23 cellular contexts compared by ENCODE assay signal in genomic region chr5:64566531-64566930, GRCh38.
"Had no signal": no experiment of that assay in that cellular context is flagged by ENCODE, and none has a peak within 500 bp of the region (broad histone marks: within the 10 kb centered on the region; RNA-seq: fewer than 3 reads in every experiment).

No MANE protein-coding gene starts in this region.

- ATAC-seq: activated T-cell treated with anti-CD3 and anti-CD28 coated beads, Interleukin-2, amount 50 U/mL, for 4 hours; gastroesophageal sphincter; heart right ventricle; left lung; stimulated activated naive CD8-positive, alpha-beta T cell treated with anti-CD3 and anti-CD28 coated beads, Interleukin-15, Interleukin-2, amounts not matched to agents 100 U/mL and 50 U/mL, for 24 hours had no signal

- H3K27ac Mint-ChIP-seq: activated naive CD8-positive, alpha-beta T cell; activated T-helper 2 cell treated with anti-CD3 and anti-CD28 coated beads, Interferon-gamma antibody, Interleukin-2, Interleukin-4, amounts not matched to agents 10 μg/mL and 5 μg/mL and 100 μg/mL, durations not matched to agents 14 hours and 24 hours and 36 hours; endodermal cell; naive B cell; T-helper 1 cell treated with Interleukin-12 subunit alpha and Interleukin-12 subunit beta and Interleukin-4 antibody, amounts not matched to agents 30 μg/mL and 1 μg/mL, for 36 hours had no signal

- H3K9me3 Mint-ChIP-seq: activated T-cell treated with anti-CD3 and anti-CD28 coated beads, Interleukin-2, amount 50 U/mL, for 4 hours; activated T-helper 2 cell treated with anti-CD3 and anti-CD28 coated beads, Interferon-gamma antibody, Interleukin-2, Interleukin-4, amounts not matched to agents 10 μg/mL and 5 μg/mL and 100 μg/mL, durations not matched to agents 14 hours and 24 hours and 36 hours; endodermal cell; neural crest cell; T-helper 1 cell treated with Interleukin-12 subunit alpha and Interleukin-12 subunit beta and Interleukin-4 antibody, amounts not matched to agents 30 μg/mL and 1 μg/mL, for 36 hours had no signal

- DNase-seq: activated CD4-positive, alpha-beta T cell treated with anti-CD3 and anti-CD28 coated beads for 4 hours; activated CD4-positive, alpha-beta T cell treated with anti-CD3 and anti-CD28 coated beads, Interleukin-2, amount 50 U/mL, for 48 hours; activated CD4-positive, CD25-positive, alpha-beta regulatory T cell; activated CD8-positive, alpha-beta memory T cell treated with anti-CD3 and anti-CD28 coated beads, Interleukin-2, amount 50 U/mL, for 48 hours; activated naive CD4-positive, alpha-beta T cell; activated T-cell treated with anti-CD3 and anti-CD28 coated beads, Interleukin-2, amount 50 U/mL, for 4 hours; adrenal gland; cerebellar nuclear complex; endodermal cell; heart right ventricle; islet precursor cell; left lung; naive B cell; posterior cingulate gyrus; sigmoid colon; stimulated activated CD4-positive, alpha-beta T cell treated with anti-CD3 and anti-CD28 coated beads, Interleukin-2, amount 100 ng/mL, for 48 hours; stimulated activated naive CD8-positive, alpha-beta T cell treated with anti-CD3 and anti-CD28 coated beads, Interleukin-15, Interleukin-2, amounts not matched to agents 100 U/mL and 50 U/mL, for 24 hours; tibial artery had no signal

- H3K4me3 Mint-ChIP-seq: activated naive CD8-positive, alpha-beta T cell; activated T-cell treated with anti-CD3 and anti-CD28 coated beads, Interleukin-2, amount 50 U/mL, for 4 hours; endodermal cell; naive B cell; neural crest cell; T-helper 1 cell treated with Interleukin-12 subunit alpha and Interleukin-12 subunit beta and Interleukin-4 antibody, amounts not matched to agents 30 μg/mL and 1 μg/mL, for 36 hours had no signal

- H3K36me3 Mint-ChIP-seq: activated naive CD8-positive, alpha-beta T cell; naive B cell had no signal

- H3K4me1 Mint-ChIP-seq: naive B cell, neural crest cell had no signal
